Comparison of ENCODE assay signal across 8 cellular contexts in the genomic region with DNA sequence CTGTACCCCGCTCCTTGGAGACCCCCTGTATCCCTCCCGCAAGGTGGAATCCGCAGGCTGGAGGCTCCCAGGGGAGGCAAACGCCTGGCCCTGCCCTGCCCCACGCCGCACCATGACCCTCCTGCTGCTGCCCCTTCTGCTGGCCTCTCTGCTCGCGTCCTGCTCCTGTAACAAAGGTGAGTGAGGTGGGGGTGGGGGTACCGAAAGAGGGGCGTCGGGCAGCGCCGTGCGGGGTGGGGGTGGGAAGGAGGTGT. TPM values are rescaled to one million over a fixed set of nuclear protein-coding genes. Genes with fewer than 3 reads are reported as not detected.
A peak's percentile ranks its signal among the peaks of the same experiment; 100 is the strongest.
DNase-seq lines count a peak whose midpoint lies in the region; ATAC-seq and TF ChIP-seq lines count a peak whose summit lies in the region.

No MANE protein-coding gene starts in this region.

- CTCF ChIA-PET in BJ (lab: Yijun Ruan, JAX): interaction anchor here (0.6 to 2.7 kb wide), 4 partner anchors 12 to 24 kb away, joined by 3 to 13 read pairs (median 8); no protein-coding TSS in a partner anchor

- H3K27me3 ChIP-seq in BJ (ENCODE audit: control insufficient read depth, insufficient read depth, low read length) (no peaks in the 10 kb centered on the region), muscle layer of colon (ENCODE audit: control insufficient read depth in 1 of 2, insufficient read depth in 2 of 2, low read length in 2 of 2) (no peaks in the 10 kb centered on the region)

- H3K9ac ChIP-seq in muscle layer of colon (ENCODE audit: low read length): peak overlapping the region; percentile 50

- no peaks in the 10 kb centered on the region for H3K9me3 ChIP-seq in muscle layer of colon (ENCODE audit: low read length)

- POLR2A ChIA-PET in BJ (lab: Charles Lee): no interaction called here

- H3K36me3 ChIP-seq in BJ (ENCODE audit: control insufficient read depth, insufficient read depth, low read length): peaks cover 8% of the 10 kb centered on the region
- H3K36me3 ChIP-seq in muscle layer of colon (ENCODE audit: insufficient read depth, low read length): no peaks in the 10 kb centered on the region

- H3K4me3 ChIP-seq in BJ (ENCODE audit: low read depth, low read length): peak overlapping the region; percentile 61
- H3K4me3 ChIP-seq in cardiac fibroblast (replicated peaks in 1 of 2; ENCODE audit: low read depth in 2 of 2, low read length in 2 of 2): peak overlapping the region; percentile 67 to 75
- peak overlapping the region; percentile 76 to 78 for H3K4me3 ChIP-seq in muscle layer of colon (ENCODE audit: low read depth in 1 of 2, low read length in 2 of 2)

- ATAC-seq in HG03097 (IDR thresholded peaks at IDR 0.05; ENCODE audit: low FRiP score, unreplicated experiment): peak; percentile 15
- ATAC-seq in GM18867 (IDR thresholded peaks at IDR 0.05; ENCODE audit: unreplicated experiment): no peak
- ATAC-seq in GM18873 (IDR thresholded peaks at IDR 0.05; ENCODE audit: low FRiP score, unreplicated experiment): no peak

- TF ChIP-seq CTCF in BJ (IDR thresholded peaks at IDR 0.05; ENCODE audit: insufficient read depth, low read depth, low read length) (no peak), cardiac fibroblast (IDR thresholded peaks at IDR 0.05; ENCODE audit: low read depth, low read length) (no peak)

- DNase-seq in BJ (ENCODE audit: low read depth) (no peak), cardiac fibroblast (ENCODE audit: low read depth in 2 of 2) (no peak), NCI-H510A treated with DMSO at 0.1 percent for 48 hours (lab: John Stamatoyannopoulos, UW) (no peak), cerebellar nuclear complex (lab: John Stamatoyannopoulos, UW) (no peak)

- peaks cover 11% of the 10 kb centered on the region for H3K4me1 ChIP-seq in muscle layer of colon (ENCODE audit: insufficient read depth, low read length)

- peak overlapping the region; percentile 70 for H3K27ac ChIP-seq in muscle layer of colon (ENCODE audit: low read depth, low read length)

RNA-seq across cellular contexts. Expression of a gene that starts 0.3 kb away (rescaled TPM):
- 14.3 and 19.2 TPM in 2 replicates for polyA plus RNA-seq in BJ (2011; rRNA removed)
- 17.6 and 18.2 TPM in 2 replicates for polyA minus RNA-seq in BJ (2011; rRNA and poly(A)+ RNA removed)

RNA-seq across cellular contexts. Expression of a gene that starts 1.8 kb away (rescaled TPM):
- polyA plus RNA-seq in BJ (2011; rRNA removed): not detected in 2 replicates
- not detected in 2 replicates for polyA minus RNA-seq in BJ (2011; rRNA and poly(A)+ RNA removed)

RNA-seq across cellular contexts. Expression of a gene that starts 21.4 kb away (rescaled TPM):
- polyA plus RNA-seq in BJ (2011; rRNA removed): 33.6 and 50.5 TPM in 2 replicates
- 39.9 and 50.6 TPM in 2 replicates for polyA minus RNA-seq in BJ (2011; rRNA and poly(A)+ RNA removed)

RNA-seq across cellular contexts. Expression of a gene that starts 38.2 kb away (rescaled TPM):
- polyA plus RNA-seq in BJ (2011; rRNA removed): 668 and 703 TPM in 2 replicates
- polyA minus RNA-seq in BJ (2011; rRNA and poly(A)+ RNA removed): 74.4 and 100 TPM in 2 replicates

RNA-seq across cellular contexts. Expression of a gene that starts 59.0 kb away (rescaled TPM):
- polyA plus RNA-seq in BJ (2011; rRNA removed): 14.8 and 21.4 TPM in 2 replicates
- polyA minus RNA-seq in BJ (2011; rRNA and poly(A)+ RNA removed): 15.0 and 21.0 TPM in 2 replicates
